8 cellular contexts compared by ENCODE assay signal in the genomic region with DNA sequence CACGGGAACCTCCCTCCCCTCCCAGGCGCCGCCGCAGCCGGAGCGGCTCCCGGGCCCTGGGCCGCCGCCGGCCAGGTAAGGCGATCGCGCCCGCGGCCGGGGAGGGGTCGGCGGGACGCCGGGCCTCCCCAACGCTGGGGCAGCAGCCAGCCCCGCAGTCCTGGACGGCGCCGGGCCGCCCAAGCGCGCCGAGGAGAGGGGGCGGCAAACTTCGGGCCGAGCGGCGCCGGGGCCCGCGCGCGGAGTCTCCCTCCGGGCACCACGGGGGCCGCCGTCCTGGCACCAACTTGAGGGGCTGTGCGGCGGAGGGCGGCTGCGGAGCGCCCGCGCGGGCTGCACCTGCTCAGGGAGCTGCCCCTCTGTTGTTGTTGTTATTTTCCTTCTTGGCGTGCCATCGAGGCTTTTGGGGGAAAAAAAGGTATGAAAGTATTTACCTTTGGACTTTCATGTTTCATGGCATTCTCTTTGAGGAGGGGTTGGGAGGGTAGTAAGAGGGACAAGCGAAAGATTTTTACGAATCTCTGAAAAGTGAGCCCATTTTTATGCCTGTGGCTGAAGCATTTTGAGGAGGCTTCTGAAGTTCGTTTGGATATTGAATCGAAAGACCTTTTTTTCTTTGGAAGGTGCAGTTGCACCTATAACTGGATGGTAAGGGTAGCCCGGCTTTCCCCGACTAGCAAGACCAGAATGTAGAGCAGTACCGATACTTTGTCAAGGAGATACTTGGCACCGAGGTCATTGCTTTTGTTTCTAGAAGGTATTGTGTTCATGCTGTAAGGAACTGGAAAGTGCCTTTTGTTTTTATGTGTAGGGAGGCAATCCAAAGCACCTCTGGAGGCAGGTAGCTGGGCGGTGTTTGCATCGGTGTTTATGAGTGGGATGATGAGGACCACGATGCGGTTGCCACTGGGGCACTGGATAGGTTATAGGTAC. TPM values are rescaled to one million over a fixed set of nuclear protein-coding genes. Genes with fewer than 3 reads are reported as not detected.
A peak's percentile ranks its signal among the peaks of the same experiment; 100 is the strongest.
DNase-seq lines count a peak whose midpoint lies in the region; ATAC-seq and TF ChIP-seq lines count a peak whose summit lies in the region.

A gene with protein sequence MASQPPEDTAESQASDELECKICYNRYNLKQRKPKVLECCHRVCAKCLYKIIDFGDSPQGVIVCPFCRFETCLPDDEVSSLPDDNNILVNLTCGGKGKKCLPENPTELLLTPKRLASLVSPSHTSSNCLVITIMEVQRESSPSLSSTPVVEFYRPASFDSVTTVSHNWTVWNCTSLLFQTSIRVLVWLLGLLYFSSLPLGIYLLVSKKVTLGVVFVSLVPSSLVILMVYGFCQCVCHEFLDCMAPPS (plus strand): TSS at position 4 of the 933 bp plus-strand sequence. CDS start 52,168 bp downstream, outside the sequence.

- H3K9me2 ChIP-seq in PC-3 (replicated peaks; ENCODE audit: low read length) = no peaks in the 10 kb centered on the region

- H3K9ac ChIP-seq in PC-3 (ENCODE audit: low read length) = peak within 1 kb of the TSS; percentile 70

- BruUV-seq in PC-3 (replicated peaks; lab: Mats Ljungman, UMichigan) = TSS peak; percentile 57

- H3K4me1 ChIP-seq in PC-3 (ENCODE audit: insufficient read depth, low read length) (peaks cover 31% of the 10 kb centered on the region), breast epithelium (no peaks in the 10 kb centered on the region)

- no peaks in the 10 kb centered on the region for H3F3A ChIP-seq in PC-3 (ENCODE audit: low read length, unreplicated experiment)

- H3K4me3 ChIP-seq in PC-3 (ENCODE audit: low read length) (peak within 1 kb of the TSS; percentile 76), breast epithelium (peak within 1 kb of the TSS; percentile 37 to 64 (median 50))

- DNase-seq in stimulated activated CD4-positive, alpha-beta T cell treated with anti-CD3 and anti-CD28 coated beads, Interleukin-15, amount 100 ng/mL, for 24 hours = peak; percentile 67
- DNase-seq in stimulated activated CD4-positive, alpha-beta T cell treated with anti-CD3 and anti-CD28 coated beads, Interleukin-12 subunit alpha, Interleukin-12 subunit beta, amount 100 ng/mL, for 4 hours = no peak
- DNase-seq in PC-3 (peak; percentile 72), breast epithelium (ENCODE audit: low spot score in 2 of 2) (no peak), left colon (no peak), stromal cell of bone marrow (ENCODE audit: low read depth) (peak; percentile 28), mucosa of gallbladder (ENCODE audit: low spot score) (no peak), NCI-H524 treated with DMSO at 0.1 percent for 48 hours (lab: John Stamatoyannopoulos, UW) (no peak)

- no peaks in the 10 kb centered on the region for H3K27me3 ChIP-seq in PC-3 (ENCODE audit: low read length)
- peaks cover 0 to 40% of the 10 kb centered on the region in 2 donors for H3K27me3 ChIP-seq in breast epithelium

- no peaks in the 10 kb centered on the region for H4K20me1 ChIP-seq in PC-3 (ENCODE audit: low read length)

- peak within 1 kb of the TSS; percentile 86 for H3K4me2 ChIP-seq in PC-3 (ENCODE audit: low read length)

- CTCF ChIA-PET in PC-3 (lab: Charles Lee) = interaction anchor here (0.6 to 1.1 kb wide), 6 partner anchors 17 to 291 kb away, joined by 3 to 18 read pairs (median 4); no protein-coding TSS in a partner anchor

- H3K9me3 ChIP-seq in PC-3 (ENCODE audit: low read length) (no peaks in the 10 kb centered on the region), breast epithelium (no peaks in the 10 kb centered on the region)

- H3K27ac ChIP-seq in PC-3 (ENCODE audit: low read length) = peak within 1 kb of the TSS; percentile 47
- no peak within 1 kb of the TSS for H3K27ac ChIP-seq in breast epithelium

- ATAC-seq in PC-3 = peak; percentile 73; the same call in 1 of the 2 replicates
- peak; percentile 66 for ATAC-seq in left colon

- intact Hi-C loops in PC-3 (cut with micrococcal nuclease) (loop anchor here (2.0 kb wide), 1 partner anchor 134 kb away; no protein-coding TSS in a partner anchor), breast epithelium (cut with DNase I; ENCODE audit: low total_unique reads) (no loop called here), left colon (cut with DNase I, micrococcal nuclease) (no loop called here)

- peaks cover 3% of the 10 kb centered on the region; the same call in 1 of the 2 replicates for H3K36me3 ChIP-seq in PC-3 (ENCODE audit: low read depth, low read length)
- no peaks in the 10 kb centered on the region for H3K36me3 ChIP-seq in breast epithelium

- POLR2A ChIA-PET in PC-3 (lab: Charles Lee; ENCODE audit: unreplicated experiment) = interaction anchor here (0.6 to 1.5 kb wide), 9 partner anchors 9 to 350 kb away, joined by 3 to 11 read pairs (median 5); no protein-coding TSS in a partner anchor

- no peak for TF ChIP-seq POLR2A in breast epithelium (IDR thresholded peaks at IDR 0.05)

- TF ChIP-seq CTCF in PC-3 (conservative IDR thresholded peaks at IDR 0.05; ENCODE audit: low read depth, low read length) = no peak
- no peak for TF ChIP-seq CTCF in breast epithelium (IDR thresholded peaks at IDR 0.05)

- peak within 1 kb of the TSS; percentile 94 for H2AFZ ChIP-seq in PC-3 (ENCODE audit: low read length)

- peaks cover 52% of the 10 kb centered on the region for H3K79me2 ChIP-seq in PC-3 (ENCODE audit: low read length)

RNA-seq across cellular contexts. Expression of the gene that starts here (rescaled TPM):
- total RNA-seq in PC-3 (2014; rRNA removed) (20.2 and 24.7 TPM in 2 replicates), breast epithelium (1 to 10 TPM in 1 of 3 donors, under 1 TPM in 2; 0.66 to 1.5 (median 0.80) TPM), left colon (under 1 TPM in 1 of 2 donors, not detected in 1; 0.06 TPM), mucosa of gallbladder (0.14 TPM)

Comparison
In these comparisons a context has a peak if more than half of its experiments do, and no peak if none do; other contexts are left out.
1. DNase-seq: peak in stimulated activated CD4-positive, alpha-beta T cell treated with anti-CD3 and anti-CD28 coated beads, Interleukin-15, amount 100 ng/mL, for 24 hours (single experiment), PC-3 (single experiment) and stromal cell of bone marrow (single experiment); none in stimulated activated CD4-positive, alpha-beta T cell treated with anti-CD3 and anti-CD28 coated beads, Interleukin-12 subunit alpha, Interleukin-12 subunit beta, amount 100 ng/mL, for 4 hours (single experiment), breast epithelium (0 of 2), left colon (0 of 2), mucosa of gallbladder (single experiment) and NCI-H524 treated with DMSO at 0.1 percent for 48 hours (single experiment).
2. Peak in ATAC-seq in left colon; RNA of the gene not detected or under 1 TPM.